12 cellular contexts compared by ENCODE assay signal in the genomic region with DNA sequence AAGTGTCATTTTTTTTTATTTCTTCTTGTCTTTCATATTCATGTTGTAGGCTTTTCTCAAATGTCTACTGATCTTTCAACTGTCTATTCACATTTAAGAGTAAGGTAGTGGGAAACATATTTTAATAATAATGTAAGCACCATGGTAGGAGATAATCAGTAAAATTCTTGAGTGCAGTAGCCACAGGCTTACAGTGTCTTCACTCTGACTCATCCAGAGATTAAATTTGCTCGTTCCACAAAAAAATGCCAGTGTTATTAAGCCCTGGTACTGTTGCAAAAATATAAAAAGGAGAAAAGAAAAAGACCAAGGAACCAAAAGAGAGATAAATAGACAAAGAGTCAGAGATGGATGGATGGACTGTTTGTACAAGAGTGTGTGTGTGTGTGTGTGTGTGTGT.
A peak's percentile ranks its signal among the peaks of the same experiment; 100 is the strongest.
DNase-seq lines count a peak whose midpoint lies in the region; ATAC-seq and TF ChIP-seq lines count a peak whose summit lies in the region.
"Had no signal": no experiment of that assay in that cellular context is flagged by ENCODE, and none has a peak within 500 bp of the region (broad histone marks: within the 10 kb centered on the region; RNA-seq: fewer than 3 reads in every experiment).

No MANE protein-coding gene starts in this region.

- no peaks in the 10 kb centered on the region for H3K27me3 Mint-ChIP-seq in activated naive CD8-positive, alpha-beta T cell

- ATAC-seq in DND-41 (ENCODE audit: insufficient read depth, low read depth) (no peak), GM18909 (IDR thresholded peaks at IDR 0.05; ENCODE audit: poor library complexity, unreplicated experiment) (no peak)

- H3K9ac ChIP-seq in DND-41 (ENCODE audit: low read depth, low read length) = no peak overlapping the region

- peaks cover 55% of the 10 kb centered on the region for H3K4me1 ChIP-seq in DND-41 (ENCODE audit: insufficient read depth, low read length)
- H3K4me1 ChIP-seq: colonic mucosa had no signal

- H3K36me3 ChIP-seq in DND-41 (ENCODE audit: insufficient read depth, low read length) = no peaks in the 10 kb centered on the region
- H3K36me3 ChIP-seq: colonic mucosa, stomach had no signal

- H3K27ac ChIP-seq in DND-41 (ENCODE audit: low read length) = peak overlapping the region; percentile 53; the same call in 1 of the 2 replicates
- H3K27ac ChIP-seq: colonic mucosa, stomach had no signal

- 0 out of 2 replicates have a peak, but pooled peaks cover 2% of the 10 kb centered on the region for H4K20me1 ChIP-seq in DND-41 (ENCODE audit: insufficient read depth, low read length)

- peak overlapping the region; percentile 51 for H3K4me3 Mint-ChIP-seq in activated naive CD8-positive, alpha-beta T cell

- no peak overlapping the region for H3K4me3 ChIP-seq in DND-41 (ENCODE audit: low read depth in 1 of 2, low read length in 2 of 2)
- H3K4me3 ChIP-seq: colonic mucosa, stomach had no signal

- TF ChIP-seq CTCF in DND-41 (IDR thresholded peaks at IDR 0.05; ENCODE audit: borderline replicate concordance, extremely low read depth, low read length, poor library complexity, severe bottlenecking) = no peak

- H3K27me3 ChIP-seq in DND-41 (ENCODE audit: insufficient read depth, low read length, poor library complexity) = no peaks in the 10 kb centered on the region
- H3K27me3 ChIP-seq: colonic mucosa, stomach had no signal

- no peak overlapping the region for H3K4me2 ChIP-seq in DND-41 (ENCODE audit: insufficient read depth, low read length)

- H3K36me3 Mint-ChIP-seq in activated naive CD8-positive, alpha-beta T cell = peaks cover under 1% of the 10 kb centered on the region

- peaks cover 84% of the 10 kb centered on the region for H3K4me1 Mint-ChIP-seq in activated naive CD8-positive, alpha-beta T cell (ENCODE audit: low read depth)

- H3K9me3 ChIP-seq in DND-41 (ENCODE audit: insufficient read depth, low read length, severe bottlenecking) = no peaks in the 10 kb centered on the region
- H3K9me3 ChIP-seq: colonic mucosa, stomach had no signal

- no peak for DNase-seq in DND-41
- peak; percentile 1 for DNase-seq in HS-27A (ENCODE audit: low read depth)
- DNase-seq in kidney tubule cell (ENCODE audit: low spot score) = peak; percentile 22
- no peak for DNase-seq in NCI-H2196 (lab: John Stamatoyannopoulos, UW; ENCODE audit: unreplicated experiment)
- DNase-seq in DMS153 (lab: John Stamatoyannopoulos, UW) = no peak
- no peak for DNase-seq in NCI-H510A treated with DMSO at 0.1 percent for 48 hours (lab: John Stamatoyannopoulos, UW)
- DNase-seq: colonic mucosa; NCI-H2171 treated with DMSO at 0.1 percent for 48 hours; stimulated activated CD4-positive, alpha-beta T cell treated with anti-CD3 and anti-CD28 coated beads, Interleukin-12 subunit alpha, Interleukin-12 subunit beta, amount 100 ng/mL, for 4 hours; stomach had no signal

- no peak overlapping the region for H2AFZ ChIP-seq in DND-41 (ENCODE audit: low read depth, low read length)

- H3K9me3 Mint-ChIP-seq in activated naive CD8-positive, alpha-beta T cell (ENCODE audit: low read depth) = no peaks in the 10 kb centered on the region

- H3K79me2 ChIP-seq in DND-41 (ENCODE audit: insufficient read depth, low read length) = peaks cover 93% of the 10 kb centered on the region

- H3K27ac Mint-ChIP-seq in activated naive CD8-positive, alpha-beta T cell = peak overlapping the region; percentile 84

Comparison
In these comparisons a context has a peak if more than half of its experiments do, and no peak if none do; other contexts are left out.
1. DNase-seq: peak in HS-27A (single experiment) and kidney tubule cell (single experiment); none in DND-41 (single experiment), NCI-H2196 (single experiment), DMS153 (single experiment) and NCI-H510A treated with DMSO at 0.1 percent for 48 hours (single experiment).